25 cellular contexts compared by ENCODE assay signal in the genomic region with DNA sequence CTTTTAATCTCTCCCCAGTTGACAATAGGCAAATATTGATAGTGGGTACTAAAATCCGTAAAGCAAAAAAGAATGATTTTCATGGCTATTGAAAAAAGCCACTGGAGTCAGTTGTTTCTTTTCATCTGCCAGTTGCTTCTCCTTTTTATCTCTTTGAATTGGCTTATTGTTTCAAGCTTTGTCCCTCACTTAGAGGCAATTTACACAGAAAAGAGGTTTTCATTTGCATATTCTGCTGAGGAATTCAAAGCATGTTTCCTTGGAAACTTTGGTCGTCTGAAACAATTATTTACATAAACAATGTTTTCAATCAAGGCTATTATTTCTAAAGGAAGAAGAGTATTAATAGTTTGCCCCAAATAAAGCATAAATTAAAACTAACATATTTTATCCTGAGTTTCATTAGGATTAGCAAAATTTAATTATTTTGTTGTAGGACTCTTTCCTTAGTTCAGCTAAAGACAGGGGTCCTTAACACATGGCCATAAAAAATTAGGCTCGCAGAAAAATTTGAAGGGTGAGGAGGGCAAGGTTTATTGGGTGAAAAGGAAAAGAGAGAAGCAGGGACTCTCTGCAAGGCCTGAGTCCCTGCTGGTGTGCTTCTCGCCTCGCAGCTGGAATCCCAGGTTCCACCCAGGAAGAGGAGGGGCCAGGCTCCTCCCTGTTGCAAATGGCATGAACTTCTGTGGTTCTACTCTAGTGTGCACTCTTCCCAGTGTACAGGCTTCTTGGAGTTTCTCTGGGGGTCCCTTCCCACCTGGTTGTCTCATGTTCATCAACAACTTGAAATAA.
DNase-seq lines count a peak whose midpoint lies in the region; ATAC-seq and TF ChIP-seq lines count a peak whose summit lies in the region.
"Had no signal": no experiment of that assay in that cellular context is flagged by ENCODE, and none has a peak within 500 bp of the region (broad histone marks: within the 10 kb centered on the region; RNA-seq: fewer than 3 reads in every experiment).

No MANE protein-coding gene starts in this region.

- no peak overlapping the region for H2BK12ac ChIP-seq in H9 (ENCODE audit: insufficient read length, low read depth, low read length)

- peaks cover 2% of the 10 kb centered on the region; the same call in 1 of the 2 replicates for H3K36me3 ChIP-seq in iPS DF 6.9 (ENCODE audit: control insufficient read depth, insufficient read depth, low read length)
- no peaks in the 10 kb centered on the region for H3K36me3 ChIP-seq in WERI-Rb-1
- H3K36me3 ChIP-seq: adrenal gland, cardiac muscle cell had no signal

- no peak overlapping the region for H4K91ac ChIP-seq in H9 (ENCODE audit: insufficient read length, low read depth, low read length)

- peak; percentile 57 for ATAC-seq in WTC11
- ATAC-seq: activated CD4-positive, CD25-positive, alpha-beta regulatory T cell treated with anti-CD3 and anti-CD28 coated beads, Interleukin-2, amount 50 U/mL, for 24 hours; activated CD8-positive, alpha-beta T cell treated with anti-CD3 and anti-CD28 coated beads for 36 hours; left cardiac atrium had no signal

- H3K9me3 Mint-ChIP-seq in H9 = peaks cover 26 to 33% of the 10 kb centered on the region in 2 experiments
- peaks cover 45% of the 10 kb centered on the region for H3K9me3 Mint-ChIP-seq in WTC11
- H3K9me3 Mint-ChIP-seq: activated CD8-positive, alpha-beta T cell treated with anti-CD3 and anti-CD28 coated beads for 36 hours had no signal

- H3K4me3 ChIP-seq in iPS DF 6.9 (ENCODE audit: low read length) = no peak overlapping the region
- no peak overlapping the region for H3K4me3 ChIP-seq in WERI-Rb-1 (ENCODE audit: low read depth, low read length)
- H3K4me3 ChIP-seq: adrenal gland, cardiac muscle cell, hepatocyte had no signal

- H3K56ac ChIP-seq in H9 (ENCODE audit: insufficient read length, low read depth, low read length) = no peak overlapping the region

- H3K14ac ChIP-seq in H9 (ENCODE audit: insufficient read depth, low read length) = peak overlapping the region; percentile 83; the same call in 1 of the 2 replicates

- no peak overlapping the region for H2BK5ac ChIP-seq in H9 (ENCODE audit: insufficient read length, low read length)

- H2AK5ac ChIP-seq in H9 (ENCODE audit: insufficient read length, low read length) = no peak overlapping the region

- H3K27me3 ChIP-seq in H9 (ENCODE audit: insufficient read depth, low read length) (no peaks in the 10 kb centered on the region), iPS DF 6.9 (ENCODE audit: control insufficient read depth, insufficient read depth, low read length) (no peaks in the 10 kb centered on the region), WERI-Rb-1 (ENCODE audit: insufficient read depth, low read depth, severe bottlenecking) (no peaks in the 10 kb centered on the region)
- H3K27me3 ChIP-seq: adrenal gland, cardiac muscle cell, hepatocyte had no signal

- H3K4ac ChIP-seq in H9 (ENCODE audit: low read depth, low read length) = peak overlapping the region; percentile 77; the same call in 1 of the 2 replicates

- H3K4me2 ChIP-seq in H9 (ENCODE audit: insufficient read depth, insufficient read length, low read length) = no peak overlapping the region
- H3K4me2 ChIP-seq: hepatocyte had no signal

- peaks cover 40 to 51% of the 10 kb centered on the region in 2 experiments for H3K4me1 Mint-ChIP-seq in H9
- H3K4me1 Mint-ChIP-seq in WTC11 = peaks cover 69% of the 10 kb centered on the region
- H3K4me1 Mint-ChIP-seq: mesothelial cell of epicardium, nephron had no signal

- H4K8ac ChIP-seq in H9 (replicated peaks; ENCODE audit: insufficient read length, low read depth, low read length) = no peak overlapping the region

- H3K79me1 ChIP-seq in H9 (ENCODE audit: insufficient read depth, low read depth, low read length, poor library complexity, severe bottlenecking) = no peaks in the 10 kb centered on the region

- H3T11ph ChIP-seq in H9 (ENCODE audit: low read length) = peak overlapping the region; percentile 99

- POLR2A ChIA-PET in WTC11 (lab: Charles Lee) = interaction anchor here (0.9 kb wide), 1 partner anchor 1180 kb away, joined by 3 read pairs; no protein-coding TSS in a partner anchor

- H3K9ac ChIP-seq in H9 (ENCODE audit: extremely low read depth, insufficient read length, low read length) = no peak overlapping the region

- peak overlapping the region; percentile 76 for H3K18ac ChIP-seq in H9 (ENCODE audit: insufficient read length, low read depth, low read length)

- no peak overlapping the region for H3K23ac ChIP-seq in H9 (ENCODE audit: insufficient read length, low read depth, low read length)

- H2BK15ac ChIP-seq in H9 (ENCODE audit: low read depth, low read length) = no peak overlapping the region

- peaks cover 4% of the 10 kb centered on the region; the same call in 1 of the 2 replicates for H3K4me1 ChIP-seq in H9 (ENCODE audit: insufficient read depth, low read length)
- H3K4me1 ChIP-seq in iPS DF 6.9 (ENCODE audit: control insufficient read depth, insufficient read depth, low read length) = peaks cover 6% of the 10 kb centered on the region; the same call in 1 of the 2 replicates
- H3K4me1 ChIP-seq: adrenal gland had no signal

- H3K36me3 Mint-ChIP-seq in H9 (ENCODE audit: insufficient read depth in 1 of 3, low read depth in 3 of 3) (peaks cover 27 to 60% (median 28%) of the 10 kb centered on the region in 3 experiments), WTC11 (peaks cover 49% of the 10 kb centered on the region)
- H3K36me3 Mint-ChIP-seq: mesothelial cell of epicardium had no signal

- no peaks in the 10 kb centered on the region for H3K23me2 ChIP-seq in H9 (ENCODE audit: insufficient read length, low read depth, low read length, poor library complexity, severe bottlenecking)

- H3K9me3 ChIP-seq in H9 (ENCODE audit: control insufficient read depth, low read depth, low read length) (no peaks in the 10 kb centered on the region), iPS DF 6.9 (ENCODE audit: control insufficient read depth, insufficient read depth, low read length) (no peaks in the 10 kb centered on the region; the same call in 1 of the 2 replicates), WERI-Rb-1 (ENCODE audit: severe bottlenecking) (no peaks in the 10 kb centered on the region)
- H3K9me3 ChIP-seq: adrenal gland had no signal

- H4K20me1 ChIP-seq in H9 (ENCODE audit: control insufficient read depth, insufficient read depth, insufficient read length) = no peaks in the 10 kb centered on the region

- no peaks in the 10 kb centered on the region for H3K79me2 ChIP-seq in H9 (ENCODE audit: insufficient read depth, low read length)
- H3K79me2 ChIP-seq: hepatocyte had no signal

- WGBS in H9 (ENCODE audit: extremely low coverage, insufficient read length, low lambda C conversion rate) = no CpG with 5 or more reads among the region's 5 CpGs
- WGBS in iPS DF 6.9 (ENCODE audit: insufficient coverage, insufficient read length) = no CpG with 5 or more reads among the region's 5 CpGs

- peak overlapping the region; percentile 72 for H2BK120ac ChIP-seq in H9 (ENCODE audit: low read depth, low read length, poor library complexity, severe bottlenecking)

- no peak overlapping the region for H4K5ac ChIP-seq in H9 (ENCODE audit: insufficient read length, low read depth, low read length)

- no peak overlapping the region for H2AFZ ChIP-seq in H9 (ENCODE audit: low read length)
- H2AFZ ChIP-seq: hepatocyte had no signal

- peak overlapping the region; percentile 2 to 5; a peak in 2 of 5 replicates for H3K4me3 Mint-ChIP-seq in H9
- peak overlapping the region; percentile 36 for H3K4me3 Mint-ChIP-seq in WTC11
- H3K4me3 Mint-ChIP-seq: activated CD8-positive, alpha-beta T cell treated with anti-CD3 and anti-CD28 coated beads for 36 hours; mesothelial cell of epicardium; nephron had no signal

- no peaks in the 10 kb centered on the region for H3K27me3 Mint-ChIP-seq in H9 (ENCODE audit: low read depth)
- peaks cover 17% of the 10 kb centered on the region for H3K27me3 Mint-ChIP-seq in WTC11 (ENCODE audit: low read depth)

- DNase-seq in H9 = peak; percentile 77
- DNase-seq in WTC11 (ENCODE audit: low spot score) = peak; percentile 53
- no peak for DNase-seq in iPS DF 6.9 (ENCODE audit: low read depth, low spot score)
- DNase-seq in renal cortical epithelial cell (ENCODE audit: low read depth) = peak; percentile 7
- no peak for DNase-seq in cerebellar cortex (ENCODE audit: low spot score)
- no peak for DNase-seq in WERI-Rb-1
- DNase-seq in OCI-M1 (lab: John Stamatoyannopoulos, UW) = no peak
- DNase-seq: activated CD8-positive, alpha-beta T cell treated with anti-CD3 and anti-CD28 coated beads for 36 hours; activated effector memory CD4-positive, alpha-beta T cell treated with anti-CD3 and anti-CD28 coated beads, Interleukin-2, amount 50 U/mL, for 16 hours; activated T-cell treated with anti-CD3 and anti-CD28 coated beads for 4 hours; adrenal gland; dermis blood vessel endothelial cell; DMS 273 treated with DMSO at 0.1 percent for 48 hours; GDM1; left cardiac atrium; NCI-H2171 treated with DMSO at 0.1 percent for 48 hours; NCI-H524 treated with DMSO at 0.1 percent for 48 hours; posterior cingulate gyrus; Right ventricle myocardium superior; SW 1271 had no signal

- peak overlapping the region; percentile 64 to 99 (median 72) for H3K27ac Mint-ChIP-seq in H9
- H3K27ac Mint-ChIP-seq in WTC11 = peak overlapping the region; percentile 79
- H3K27ac Mint-ChIP-seq: activated CD8-positive, alpha-beta T cell treated with anti-CD3 and anti-CD28 coated beads for 36 hours; mesothelial cell of epicardium; nephron had no signal

- peak overlapping the region; percentile 75 for H2BK20ac ChIP-seq in H9 (ENCODE audit: low read depth, low read length, poor library complexity, severe bottlenecking)

- TF ChIP-seq CTCF in H9 (conservative IDR thresholded peaks at IDR 0.05) (no peak), WTC11 (IDR thresholded peaks at IDR 0.05) (no peak), WERI-Rb-1 (IDR thresholded peaks at IDR 0.05; ENCODE audit: low read depth, low read length) (no peak)

- H3K27ac ChIP-seq in H9 (ENCODE audit: insufficient read length, low read depth, low read length) (peak overlapping the region; percentile 97), iPS DF 6.9 (ENCODE audit: low read length) (peak overlapping the region; percentile 24), WERI-Rb-1 (no peak overlapping the region)
- H3K27ac ChIP-seq: adrenal gland, cardiac muscle cell, hepatocyte had no signal

- CTCF ChIA-PET in WTC11 (lab: Charles Lee) = interaction anchor here (0.9 to 1.3 kb wide), 3 partner anchors 13 to 64 kb away, joined by 3 to 4 read pairs (median 3); no protein-coding TSS in a partner anchor

TF ChIP-seq in WTC11, 78 proteins besides CTCF, POLR2A, EP300 and RAD21 (continues in another document):
- TF ChIP-seq ZNF263 (CRISPR knock-in tag; IDR thresholded peaks at IDR 0.05; ENCODE audit: low read depth) = no peak
- TF ChIP-seq NR3C1 (CRISPR knock-in tag; conservative IDR thresholded peaks at IDR 0.05; ENCODE audit: low read depth) = no peak
- TF ChIP-seq, protein P1, sequence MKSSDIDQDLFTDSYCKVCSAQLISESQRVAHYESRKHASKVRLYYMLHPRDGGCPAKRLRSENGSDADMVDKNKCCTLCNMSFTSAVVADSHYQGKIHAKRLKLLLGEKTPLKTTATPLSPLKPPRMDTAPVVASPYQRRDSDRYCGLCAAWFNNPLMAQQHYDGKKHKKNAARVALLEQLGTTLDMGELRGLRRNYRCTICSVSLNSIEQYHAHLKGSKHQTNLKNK (CRISPR knock-in tag; IDR thresholded peaks at IDR 0.05) = peak; percentile 77; the same call in 1 of the 2 replicates
- TF ChIP-seq ELF4 (CRISPR knock-in tag; IDR thresholded peaks at IDR 0.05; ENCODE audit: low read depth) = no peak

Comparison
In these comparisons a context has a peak if more than half of its experiments do, and no peak if none do; other contexts are left out.
1. DNase-seq: peak in H9 (single experiment), WTC11 (single experiment) and renal cortical epithelial cell (single experiment); none in iPS DF 6.9 (single experiment), cerebellar cortex (single experiment), WERI-Rb-1 (single experiment) and OCI-M1 (single experiment).